In the genomic region with DNA sequence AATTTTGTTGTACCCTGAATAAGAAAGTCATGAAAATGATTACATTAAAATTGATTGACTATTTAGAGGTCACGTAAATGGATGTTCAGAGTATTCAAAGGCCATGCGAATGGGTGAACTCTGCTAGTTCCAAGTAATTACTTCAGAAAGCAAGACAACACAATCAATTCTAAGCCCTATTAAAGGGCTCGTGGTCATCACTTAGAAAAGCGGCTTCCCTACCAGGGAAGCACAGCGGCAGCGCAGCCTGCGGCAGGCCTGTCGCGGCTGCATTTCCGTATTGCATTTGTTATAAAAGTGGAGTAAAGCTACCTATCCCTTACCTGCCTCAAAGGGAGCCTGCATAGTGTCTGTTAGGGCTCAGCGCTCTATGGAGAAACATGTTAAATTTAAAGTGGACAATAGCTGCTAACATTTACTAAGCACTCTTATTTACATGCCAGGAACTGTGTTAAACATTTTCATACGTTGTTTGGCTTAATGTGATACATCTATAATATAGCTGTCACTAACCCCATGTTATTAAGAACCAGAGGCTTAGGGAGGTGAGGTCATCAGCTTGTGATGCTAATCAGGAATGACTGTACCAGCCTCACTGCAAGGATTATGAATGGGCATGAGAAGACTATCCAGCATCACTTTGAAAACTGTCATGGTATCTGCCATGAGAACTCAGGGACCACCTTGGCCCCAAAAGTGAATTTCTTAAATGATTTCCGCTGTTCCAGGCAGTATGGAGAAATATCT, we compare ENCODE assay signal across 14 cellular contexts.
DNase-seq lines count a peak whose midpoint lies in the region; ATAC-seq and TF ChIP-seq lines count a peak whose summit lies in the region.
"Had no signal": no experiment of that assay in that cellular context is flagged by ENCODE, and none has a peak within 500 bp of the region (broad histone marks: within the 10 kb centered on the region; RNA-seq: fewer than 3 reads in every experiment).

No MANE protein-coding gene starts in this region.

- H2AFZ ChIP-seq in GM23338: no peak overlapping the region

- H3K4me1 Mint-ChIP-seq in GM23338: peaks cover 44% of the 10 kb centered on the region
- H3K4me1 Mint-ChIP-seq in natural killer cell treated with Interleukin-12 subunit alpha and Interleukin-12 subunit beta and Interleukin-15 and Interleukin-18, amount 100 ng/mL, for 72 hours (ENCODE audit: low read depth in 2 of 2): peaks cover 93 to 100% of the 10 kb centered on the region in 2 donors

- peak; percentile 20 for DNase-seq in DMS 273 (lab: John Stamatoyannopoulos, UW; ENCODE audit: unreplicated experiment)
- no peak for DNase-seq in DMS 273 treated with DMSO at 0.1 percent for 48 hours (lab: John Stamatoyannopoulos, UW)
- DNase-seq in GM23338 (ENCODE audit: low spot score): no peak
- DNase-seq in astrocyte of the hippocampus (ENCODE audit: low read depth, low spot score): peak; percentile 59
- no peak for DNase-seq in natural killer cell treated with Interleukin-12 subunit alpha and Interleukin-12 subunit beta and Interleukin-15 and Interleukin-18, amount 100 ng/mL, for 72 hours (ENCODE audit: low spot score)
- DNase-seq in COLO668 (lab: John Stamatoyannopoulos, UW; ENCODE audit: unreplicated experiment): no peak
- DNase-seq: central memory CD4-positive, alpha-beta T cell; DND-41; NCI-H187 had no signal

- no peak overlapping the region for H3K4me3 Mint-ChIP-seq in GM23338
- peak overlapping the region; percentile 94 for H3K4me3 Mint-ChIP-seq in natural killer cell treated with Interleukin-12 subunit alpha and Interleukin-12 subunit beta and Interleukin-15 and Interleukin-18, amount 100 ng/mL, for 72 hours
- H3K4me3 Mint-ChIP-seq: neural crest cell had no signal

- H3K4me3 ChIP-seq in GM23338: no peak overlapping the region

- H3K9me3 Mint-ChIP-seq in GM23338: no peaks in the 10 kb centered on the region
- H3K9me3 Mint-ChIP-seq in natural killer cell treated with Interleukin-12 subunit alpha and Interleukin-12 subunit beta and Interleukin-15 and Interleukin-18, amount 100 ng/mL, for 72 hours: no peaks in the 10 kb centered on the region

- peaks cover 35% of the 10 kb centered on the region for H3K4me1 ChIP-seq in GM23338 (ENCODE audit: insufficient read depth)

- H3F3A ChIP-seq in GM23338 (replicated peaks; ENCODE audit: low read depth): 0 out of 2 replicates have a peak, but pooled peaks cover 3% of the 10 kb centered on the region

- no peaks in the 10 kb centered on the region for H3K27me3 ChIP-seq in GM23338 (ENCODE audit: insufficient read depth)

- H3K4me2 ChIP-seq in GM23338: peak overlapping the region; percentile 4; the same call in 1 of the 2 replicates

- H4K20me1 ChIP-seq in GM23338 (replicated peaks; ENCODE audit: insufficient read depth): no peaks in the 10 kb centered on the region

- no peaks in the 10 kb centered on the region; the same call in 2 of the 3 replicates for H3K36me3 Mint-ChIP-seq in GM23338 (ENCODE audit: low read depth)
- H3K36me3 Mint-ChIP-seq in natural killer cell treated with Interleukin-12 subunit alpha and Interleukin-12 subunit beta and Interleukin-15 and Interleukin-18, amount 100 ng/mL, for 72 hours: peaks cover 70% of the 10 kb centered on the region

- H3K27ac ChIP-seq in GM23338 (ENCODE audit: low read depth): no peak overlapping the region
- H3K27ac ChIP-seq: 22Rv1 had no signal

- H3K27ac Mint-ChIP-seq in GM23338: no peak overlapping the region
- no peak overlapping the region for H3K27ac Mint-ChIP-seq in natural killer cell treated with Interleukin-12 subunit alpha and Interleukin-12 subunit beta and Interleukin-15 and Interleukin-18, amount 100 ng/mL, for 72 hours

- ATAC-seq in GM23338: peak; percentile 16
- peak in 1 of 2 donors; percentile 75 for ATAC-seq in natural killer cell treated with Interleukin-12 subunit alpha and Interleukin-12 subunit beta and Interleukin-15 and Interleukin-18, amount 100 ng/mL, for 72 hours
- ATAC-seq in GM18867 (IDR thresholded peaks at IDR 0.05; ENCODE audit: unreplicated experiment): no peak
- ATAC-seq in GM18858 (IDR thresholded peaks at IDR 0.05; ENCODE audit: unreplicated experiment): no peak
- ATAC-seq: HepG2 had no signal

- no peak for TF ChIP-seq CTCF in GM23338 (conservative IDR thresholded peaks at IDR 0.05; ENCODE audit: low read depth in 2 of 2)

- no peaks in the 10 kb centered on the region for H3K9me2 ChIP-seq in GM23338 (ENCODE audit: insufficient read depth)

- no peaks in the 10 kb centered on the region for H3K27me3 Mint-ChIP-seq in GM23338 (ENCODE audit: insufficient read depth, low read depth, poor library complexity)
- no peaks in the 10 kb centered on the region for H3K27me3 Mint-ChIP-seq in natural killer cell treated with Interleukin-12 subunit alpha and Interleukin-12 subunit beta and Interleukin-15 and Interleukin-18, amount 100 ng/mL, for 72 hours

- no peaks in the 10 kb centered on the region for H3K36me3 ChIP-seq in GM23338 (ENCODE audit: insufficient read depth)

- H3K79me2 ChIP-seq in GM23338 (replicated peaks; ENCODE audit: insufficient read depth): 0 out of 2 replicates have a peak, but pooled peaks cover 4% of the 10 kb centered on the region

TF ChIP-seq in GM23338, 12 proteins besides CTCF, POLR2A, EP300 and RAD21:
- TF ChIP-seq ETS1 (IDR thresholded peaks at IDR 0.05) (no peak), ZNF114 (CRISPR knock-in tag; IDR thresholded peaks at IDR 0.05) (no peak), CREB1 (CRISPR knock-in tag; IDR thresholded peaks at IDR 0.05; ENCODE audit: low read depth) (no peak), NANOG (IDR thresholded peaks at IDR 0.05; ENCODE audit: borderline replicate concordance) (no peak)

Comparison
In these comparisons a context has a peak if more than half of its experiments do, and no peak if none do; other contexts are left out.
1. DNase-seq: peak in DMS 273 (single experiment) and astrocyte of the hippocampus (single experiment); none in DMS 273 treated with DMSO at 0.1 percent for 48 hours (single experiment), GM23338 (single experiment), natural killer cell treated with Interleukin-12 subunit alpha and Interleukin-12 subunit beta and Interleukin-15 and Interleukin-18, amount 100 ng/mL, for 72 hours (single experiment) and COLO668 (single experiment).